ENCODE assay signal across 11 cellular contexts in the genomic region with DNA sequence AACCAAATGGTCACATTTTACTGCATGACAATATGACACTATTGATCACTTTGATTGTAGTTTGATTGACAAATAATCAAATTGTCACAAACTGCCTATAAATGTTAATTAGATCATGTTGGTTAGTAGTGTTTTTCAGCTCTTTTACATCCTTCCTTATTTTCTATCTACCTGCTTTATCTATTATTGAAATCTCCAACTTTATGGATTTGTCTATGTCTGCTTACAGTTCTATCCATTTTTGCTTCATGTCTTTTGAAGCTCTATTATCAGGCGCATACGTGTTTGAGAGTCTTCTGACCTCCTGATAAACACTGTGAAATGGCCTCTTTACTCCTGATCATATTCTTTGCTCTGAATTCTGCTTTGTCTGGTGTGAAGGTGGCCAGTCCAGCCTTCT.
"Had no signal": no experiment of that assay in that cellular context is flagged by ENCODE, and none has a peak within 500 bp of the region (broad histone marks: within the 10 kb centered on the region; RNA-seq: fewer than 3 reads in every experiment).

No MANE protein-coding gene starts in this region.

- H3K4me3 ChIP-seq: GM23248, GM23338, HAP-1 had no signal

- H3K9me3 ChIP-seq: HAP-1 had no signal

- ATAC-seq: GM23338, HCT116 had no signal

- H3K9ac ChIP-seq: GM23248 had no signal

- H3K4me2 ChIP-seq: GM23338 had no signal

- H3K36me3 ChIP-seq: HAP-1 had no signal

- H3K27ac ChIP-seq: GM23248 had no signal

- H3K4me1 ChIP-seq: HAP-1 had no signal

- H2AFZ ChIP-seq: GM23248, GM23338 had no signal

- DNase-seq: GM23248, GOT3, H7, H9, HCEC 1CT, HFFc6 had no signal

- FAIRE-seq: H1, H54 had no signal
